Comparison of ENCODE assay signal across 8 cellular contexts in the genomic region with DNA sequence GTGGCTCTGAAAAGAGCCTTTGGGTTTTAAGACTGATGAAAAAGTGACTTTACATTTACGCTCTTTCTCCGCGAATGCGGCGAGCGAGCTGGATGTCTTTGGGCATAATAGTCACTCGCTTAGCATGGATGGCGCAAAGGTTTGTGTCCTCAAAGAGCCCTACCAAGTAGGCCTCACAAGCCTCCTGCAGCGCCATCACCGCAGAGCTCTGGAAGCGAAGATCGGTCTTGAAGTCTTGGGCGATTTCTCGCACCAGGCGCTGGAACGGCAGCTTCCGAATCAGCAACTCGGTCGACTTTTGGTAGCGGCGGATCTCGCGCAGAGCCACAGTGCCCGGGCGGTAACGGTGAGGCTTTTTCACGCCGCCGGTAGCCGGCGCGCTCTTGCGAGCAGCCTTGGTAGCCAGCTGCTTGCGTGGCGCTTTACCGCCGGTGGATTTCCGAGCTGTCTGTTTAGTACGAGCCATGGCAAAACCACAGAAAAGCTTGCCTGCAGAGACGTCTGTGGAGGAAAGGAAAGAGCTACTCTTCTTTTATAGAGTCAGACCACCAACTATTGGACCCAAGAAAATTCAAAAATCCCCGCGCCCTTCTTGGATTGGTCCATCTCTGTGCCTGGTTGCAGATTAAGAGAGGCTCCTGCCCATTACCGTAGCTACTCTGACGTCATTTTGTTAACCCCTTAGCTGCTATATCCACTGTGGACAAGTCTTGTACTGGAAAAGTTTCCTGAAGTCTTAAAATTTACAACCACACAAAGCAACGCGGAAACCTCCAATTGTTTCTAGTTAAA. TPM values are rescaled to one million over a fixed set of nuclear protein-coding genes. Genes with fewer than 3 reads are reported as not detected.
DNase-seq lines count a peak whose midpoint lies in the region; ATAC-seq and TF ChIP-seq lines count a peak whose summit lies in the region.

No MANE protein-coding gene starts in this region.

- no peaks in the 10 kb centered on the region for H3K9me3 ChIP-seq in IMR-90 (ENCODE audit: control insufficient read depth, insufficient read depth, low read length)
- H3K9me3 ChIP-seq in OCI-LY3 (ENCODE audit: insufficient read depth, low read length), result peaks cover 29% of the 10 kb centered on the region; the same call in 1 of the 2 replicates
- no peaks in the 10 kb centered on the region for H3K9me3 ChIP-seq in mucosa of descending colon

- H3K9me1 ChIP-seq in IMR-90 (ENCODE audit: insufficient read depth, low read length), result no peaks in the 10 kb centered on the region

- dilution Hi-C loops in IMR-90 (cut with HindIII; ENCODE audit: low sequenced_read_pairs, unreplicated experiment), result no loop called here

- peak overlapping the region; percentile 70 for H3K23ac ChIP-seq in IMR-90 (ENCODE audit: low read depth, low read length)

- H3K4me1 ChIP-seq in IMR-90 (ENCODE audit: control insufficient read depth, insufficient read depth, low read length) (no peaks in the 10 kb centered on the region), OCI-LY3 (ENCODE audit: low read length) (peaks cover 7% of the 10 kb centered on the region), mucosa of descending colon (ENCODE audit: low read depth) (peaks cover 10% of the 10 kb centered on the region)

- ATAC-seq in GM21576 (IDR thresholded peaks at IDR 0.05; ENCODE audit: unreplicated experiment) (peak; percentile 54), IMR-90 (ENCODE audit: low read depth) (peak; percentile 72), mucosa of descending colon (peak; percentile 81)
- peak; percentile 71 for ATAC-seq in stimulated activated naive CD8-positive, alpha-beta T cell treated with anti-CD3 and anti-CD28 coated beads, Interleukin-15, Interleukin-2, amounts not matched to agents 100 U/mL and 50 U/mL, for 24 hours

- peak overlapping the region; percentile 92 for H3K4me2 ChIP-seq in IMR-90 (ENCODE audit: low read depth, low read length)
- H3K4me2 ChIP-seq in OCI-LY3 (ENCODE audit: low read length), result peak overlapping the region; percentile 64

- TSS peak; percentile 98 for BruUV-seq in IMR-90 (replicated peaks; lab: Mats Ljungman, UMichigan)

- H2AFZ ChIP-seq in IMR-90 (replicated peaks; ENCODE audit: low read length, poor library complexity) (peak overlapping the region; percentile 72), OCI-LY3 (ENCODE audit: low read depth, low read length) (no peak overlapping the region)

- H3K18ac ChIP-seq in IMR-90 (ENCODE audit: low read depth, low read length), result no peak overlapping the region

- H3K9ac ChIP-seq in IMR-90 (ENCODE audit: low read depth, low read length) (peak overlapping the region; percentile 53), OCI-LY3 (ENCODE audit: low read length) (peak overlapping the region; percentile 73)

- no peak overlapping the region; the same call in 1 of the 2 replicates for H3K4ac ChIP-seq in IMR-90 (ENCODE audit: low read depth, low read length)

- no peaks in the 10 kb centered on the region for H3K79me2 ChIP-seq in OCI-LY3 (ENCODE audit: low read length)

- H2BK5ac ChIP-seq in IMR-90 (ENCODE audit: low read depth, low read length, poor library complexity, severe bottlenecking), result peak overlapping the region; percentile 89

- peak; percentile 98 for TF ChIP-seq POLR2A in IMR-90 (IDR thresholded peaks at IDR 0.05; ENCODE audit: low read depth, low read length)

- H2BK20ac ChIP-seq in IMR-90 (ENCODE audit: low read depth, low read length), result no peak overlapping the region

- DNase-seq in DMS53 treated with DMSO at 0.1 percent for 48 hours (lab: John Stamatoyannopoulos, UW; ENCODE audit: unreplicated experiment), result peak; percentile 94
- peak; percentile 97 for DNase-seq in IMR-90
- DNase-seq in activated T-cell treated with anti-CD3 and anti-CD28 coated beads, Interleukin-2, amount 50 U/mL, for 1 hour, result peak; percentile 74
- peak; percentile 93 for DNase-seq in epithelial cell of proximal tubule (ENCODE audit: low read depth)
- DNase-seq in mucosa of descending colon, result peak; percentile 76 to 96 (median 81)
- peak; percentile 87 for DNase-seq in stimulated activated naive CD8-positive, alpha-beta T cell treated with anti-CD3 and anti-CD28 coated beads, Interleukin-15, Interleukin-2, amounts not matched to agents 100 U/mL and 50 U/mL, for 24 hours

- CTCF ChIA-PET in IMR-90 (lab: Yijun Ruan, JAX), result interaction anchor here (0.6 to 2.6 kb wide), 6 partner anchors 10 to 290 kb away, joined by 3 to 10 read pairs (median 3); a partner anchor contains a TSS

- H3K36me3 ChIP-seq in IMR-90 (ENCODE audit: control insufficient read depth, insufficient read depth, low read length), result no peaks in the 10 kb centered on the region
- H3K36me3 ChIP-seq in OCI-LY3 (replicated peaks; ENCODE audit: low read depth, low read length), result no peaks in the 10 kb centered on the region
- no peaks in the 10 kb centered on the region for H3K36me3 ChIP-seq in mucosa of descending colon (ENCODE audit: low read depth)

- peak overlapping the region; percentile 73 for H3K4me3 ChIP-seq in IMR-90 (ENCODE audit: insufficient read depth, low read depth, low read length)
- H3K4me3 ChIP-seq in OCI-LY3 (ENCODE audit: low read length), result peak overlapping the region; percentile 76
- peak overlapping the region; percentile 64 for H3K4me3 ChIP-seq in epithelial cell of proximal tubule (ENCODE audit: low read depth, low read length)
- peak overlapping the region; percentile 15 for H3K4me3 ChIP-seq in mucosa of descending colon

- no peak overlapping the region for H4K91ac ChIP-seq in IMR-90 (ENCODE audit: insufficient read depth, low read depth, low read length)

- in situ Hi-C loops in IMR-90 (cut with MboI; ENCODE audit: low sequenced_read_pairs), result loop anchor here (10.0 kb wide), 2 partner anchors 1103 to 1783 kb away; a partner anchor contains a TSS

- 0 out of 2 replicates have a peak overlapping the region, but pooled peaks have one; percentile 13 for H3K14ac ChIP-seq in IMR-90 (replicated peaks; ENCODE audit: low read depth, low read length)

- H2AK9ac ChIP-seq in IMR-90 (replicated peaks; ENCODE audit: low read depth, low read length, poor library complexity), result no peak overlapping the region

- H3K27me3 ChIP-seq in IMR-90 (ENCODE audit: control insufficient read depth, insufficient read depth, low read length), result no peaks in the 10 kb centered on the region
- no peaks in the 10 kb centered on the region for H3K27me3 ChIP-seq in OCI-LY3 (ENCODE audit: low read depth, low read length)

- intact Hi-C loops in IMR-90 (cut with micrococcal nuclease), result loop anchor here (2.0 to 5.0 kb wide), 2 partner anchors 71 to 166 kb away; a partner anchor contains a TSS
- intact Hi-C loops in mucosa of descending colon (cut with DNase I, micrococcal nuclease), result no loop called here

- peak overlapping the region in 1 of 2 experiments; percentile 4; a peak in 2 of 4 replicates for H4K8ac ChIP-seq in IMR-90 (ENCODE audit: low read depth in 2 of 2, low read length in 2 of 2)

- no peak overlapping the region for H4K5ac ChIP-seq in IMR-90 (ENCODE audit: low read depth, low read length)

- H2BK120ac ChIP-seq in IMR-90 (ENCODE audit: low read depth, low read length), result peak overlapping the region; percentile 81; the same call in 1 of the 2 replicates

- 1% methylated on average over 12 of the region's 46 CpGs; no CpG with 5 or more reads in 1 of the 2 experiments for WGBS in IMR-90 (ENCODE audit: extremely low coverage in 2 of 2, insufficient read length in 1 of 2), 2 experiments

- H2BK15ac ChIP-seq in IMR-90 (ENCODE audit: low read depth, low read length), result no peak overlapping the region

- H3K27ac ChIP-seq in IMR-90 (ENCODE audit: insufficient read depth, low read length), result peak overlapping the region; percentile 27
- H3K27ac ChIP-seq in OCI-LY3 (ENCODE audit: low read length), result peak overlapping the region; percentile 95

- H4K20me1 ChIP-seq in IMR-90 (ENCODE audit: insufficient read depth, low read length) (no peaks in the 10 kb centered on the region), OCI-LY3 (ENCODE audit: insufficient read depth, low read length) (no peaks in the 10 kb centered on the region)

- peak overlapping the region; percentile 92 for H3K56ac ChIP-seq in IMR-90 (ENCODE audit: extremely low read depth, insufficient read depth, low read length)

- TF ChIP-seq RAD21 in IMR-90 (IDR thresholded peaks at IDR 0.05; ENCODE audit: low read length), result no peak

- H2AK5ac ChIP-seq in IMR-90 (ENCODE audit: low read depth, low read length), result no peak overlapping the region

- peak; percentile 15; the same call in 1 of the 2 replicates for TF ChIP-seq CTCF in IMR-90 (conservative IDR thresholded peaks at IDR 0.05; ENCODE audit: low read depth, low read length)
- TF ChIP-seq CTCF in OCI-LY3 (IDR thresholded peaks at IDR 0.05; ENCODE audit: low read depth, low read length), result no peak
- peak; percentile 20 for TF ChIP-seq CTCF in epithelial cell of proximal tubule (conservative IDR thresholded peaks at IDR 0.05; ENCODE audit: low read depth, low read length)
- no peak for TF ChIP-seq CTCF in mucosa of descending colon (IDR thresholded peaks at IDR 0.05)

- no peaks in the 10 kb centered on the region for H3K79me1 ChIP-seq in IMR-90 (ENCODE audit: low read depth in 1 of 2, low read length in 2 of 2)

- POLR2A ChIA-PET in IMR-90 (lab: Charles Lee; ENCODE audit: unreplicated experiment), result interaction anchor here (1.0 to 2.9 kb wide), 6 partner anchors 10 to 1115 kb away, joined by 3 to 15 read pairs (median 8); a partner anchor contains a TSS

TF ChIP-seq in IMR-90, 13 proteins besides CTCF, POLR2A, EP300 and RAD21 (continues in another document):
- TF ChIP-seq MAZ (IDR thresholded peaks at IDR 0.05; ENCODE audit: borderline replicate concordance, low read depth, low read length) (no peak), CEBPB (IDR thresholded peaks at IDR 0.05; ENCODE audit: low read depth, low read length) (0 out of 2 replicates have a peak, but pooled peaks have one; percentile 21), MXI1 (IDR thresholded peaks at IDR 0.05; ENCODE audit: borderline replicate concordance, low read depth, low read length) (peak; percentile 73; the same call in 1 of the 2 replicates), CHD1 (IDR thresholded peaks at IDR 0.05; ENCODE audit: low read depth, low read length) (peak; percentile 51; the same call in 1 of the 2 replicates), RCOR1 (IDR thresholded peaks at IDR 0.05; ENCODE audit: insufficient replicate concordance, low read length) (peak; percentile 36), FOS (IDR thresholded peaks at IDR 0.05; ENCODE audit: low read depth, low read length) (peak; percentile 67; the same call in 1 of the 2 replicates)

RNA-seq across cellular contexts. Expression of gene HFE, which starts 55.4 kb away (rescaled TPM):
- total RNA-seq in IMR-90 (2012; rRNA removed) (13.6 and 14.9 TPM in 2 replicates), epithelial cell of proximal tubule (5.1 and 5.3 TPM in 2 replicates), mucosa of descending colon (10 to 100 TPM in 2 of 3 donors, 1 to 10 TPM in 1; 8.9 to 12.0 (median 11.1) TPM)
- 11.7 and 15.7 TPM in 2 replicates for polyA plus RNA-seq in IMR-90 (2012; rRNA removed)
- 9.0 and 14.0 TPM in 2 replicates for polyA plus RNA-seq in IMR-90 (2012; cell fraction: cytosol; rRNA removed)
- polyA plus RNA-seq in IMR-90 (2012; cell fraction: nucleus; rRNA removed; ENCODE audit: low replicate concordance), result 8.4 and 16.6 TPM in 2 replicates

Comparison
In these comparisons a context has a peak if more than half of its experiments do, and no peak if none do; other contexts are left out.
1. Peak in every context shown above with its lines: DNase-seq, ATAC-seq, H3K4me3 ChIP-seq and H3K27ac ChIP-seq.
2. H3K4me3 ChIP-seq: peak in every context shown above with its lines; median percentile 76 in OCI-LY3; 73 in IMR-90; 64 in epithelial cell of proximal tubule; 15 in mucosa of descending colon.
3. CTCF ChIP-seq: peak in IMR-90 (single experiment) and epithelial cell of proximal tubule (single experiment); none in OCI-LY3 (single experiment) and mucosa of descending colon (single experiment).